8 cellular contexts compared by ENCODE assay signal in the genomic region with DNA sequence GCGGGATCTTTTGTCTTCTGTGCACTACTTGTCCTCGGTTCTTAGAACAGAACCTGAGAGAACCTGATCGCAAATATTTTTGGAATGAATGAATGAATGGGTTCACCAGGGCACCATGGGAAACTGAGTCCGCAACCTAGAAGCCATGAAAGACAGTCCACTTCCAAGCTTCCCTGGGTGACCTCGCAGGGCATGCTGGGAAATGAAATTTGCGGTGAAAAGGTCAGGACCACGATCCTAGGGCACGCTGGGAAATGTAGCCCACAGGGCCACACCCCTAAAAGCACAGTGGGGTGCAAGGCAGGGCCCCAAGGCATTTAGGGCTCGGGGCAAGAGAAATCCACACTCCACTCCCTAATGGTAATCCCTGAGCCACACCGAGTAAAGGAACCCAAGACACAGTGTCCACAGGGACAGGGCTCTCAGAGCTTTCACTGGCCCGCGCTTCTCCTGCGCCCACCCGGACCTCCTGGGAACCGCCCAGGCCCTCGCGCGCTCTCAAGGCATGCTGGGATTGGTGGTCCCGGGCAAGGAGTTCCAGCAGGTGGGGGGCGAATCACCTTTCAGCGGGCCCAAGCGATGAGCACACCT. TPM values are rescaled to one million over a fixed set of nuclear protein-coding genes. Genes with fewer than 3 reads are reported as not detected.
DNase-seq lines count a peak whose midpoint lies in the region; ATAC-seq and TF ChIP-seq lines count a peak whose summit lies in the region.

No MANE protein-coding gene starts in this region.

- H3K27me3 ChIP-seq in DND-41 (ENCODE audit: insufficient read depth, low read length, poor library complexity), result no peaks in the 10 kb centered on the region
- H3K27me3 ChIP-seq in kidney epithelial cell (ENCODE audit: control insufficient read depth, insufficient read depth, low read length), result peaks cover 2% of the 10 kb centered on the region

- H2AFZ ChIP-seq in DND-41 (ENCODE audit: low read depth, low read length), result peak overlapping the region; percentile 96

- H3K79me2 ChIP-seq in DND-41 (ENCODE audit: insufficient read depth, low read length), result peaks cover 46% of the 10 kb centered on the region

- H3K4me3 ChIP-seq in DND-41 (ENCODE audit: low read depth in 1 of 2, low read length in 2 of 2) (peak overlapping the region; percentile 90 to 96), cardiac fibroblast (replicated peaks in 1 of 2; ENCODE audit: low read depth in 2 of 2, low read length in 2 of 2) (peak overlapping the region; percentile 53 to 96), kidney epithelial cell (ENCODE audit: low read depth, low read length) (peak overlapping the region; percentile 57)

- DNase-seq in DND-41 (no peak), NCI-H69 (lab: John Stamatoyannopoulos, UW) (peak; percentile 57), cardiac fibroblast (ENCODE audit: low read depth in 2 of 2) (peak in 1 of 2 donors; percentile 61), kidney epithelial cell (ENCODE audit: low read depth) (no peak), hepatic stellate cell (ENCODE audit: low spot score) (no peak), GM13976 (ENCODE audit: low spot score) (no peak)
- peak; percentile 23 for DNase-seq in stimulated activated CD4-positive, alpha-beta T cell treated with anti-CD3 and anti-CD28 coated beads, Interleukin-4, amount 100 ng/mL, for 24 hours

- H3K4me2 ChIP-seq in DND-41 (ENCODE audit: insufficient read depth, low read length), result peak overlapping the region; percentile 85

- peaks cover 33% of the 10 kb centered on the region for H3K4me1 ChIP-seq in DND-41 (ENCODE audit: insufficient read depth, low read length)

- H3K36me3 ChIP-seq in DND-41 (ENCODE audit: insufficient read depth, low read length), result peaks cover 6% of the 10 kb centered on the region; the same call in 1 of the 2 replicates
- no peaks in the 10 kb centered on the region for H3K36me3 ChIP-seq in kidney epithelial cell (ENCODE audit: control insufficient read depth, insufficient read depth, low read length)

- in situ Hi-C loops in GM13976 (cut with MboI; ENCODE audit: low sequenced_read_pairs, unreplicated experiment), result no loop called here

- H3K27ac ChIP-seq in DND-41 (ENCODE audit: low read length), result peak overlapping the region; percentile 86

- H4K20me1 ChIP-seq in DND-41 (ENCODE audit: insufficient read depth, low read length), result peaks cover 34% of the 10 kb centered on the region

- no peaks in the 10 kb centered on the region for H3K9me3 ChIP-seq in DND-41 (ENCODE audit: insufficient read depth, low read length, severe bottlenecking)

- ATAC-seq in DND-41 (ENCODE audit: insufficient read depth, low read depth), result no peak
- ATAC-seq in GM21576 (IDR thresholded peaks at IDR 0.05; ENCODE audit: unreplicated experiment), result no peak

- no peak for TF ChIP-seq CTCF in DND-41 (IDR thresholded peaks at IDR 0.05; ENCODE audit: borderline replicate concordance, extremely low read depth, low read length, poor library complexity, severe bottlenecking)
- TF ChIP-seq CTCF in cardiac fibroblast (IDR thresholded peaks at IDR 0.05; ENCODE audit: low read depth, low read length), result no peak
- TF ChIP-seq CTCF in kidney epithelial cell (IDR thresholded peaks at IDR 0.05; ENCODE audit: insufficient read depth, low read length, poor library complexity, severe bottlenecking), result no peak
- TF ChIP-seq CTCF in GM13976 (IDR thresholded peaks at IDR 0.05; ENCODE audit: borderline replicate concordance, control extremely low read depth, extremely low read depth, insufficient read depth, missing control alignments), result no peak

- peak overlapping the region; percentile 74 for H3K9ac ChIP-seq in DND-41 (ENCODE audit: low read depth, low read length)

RNA-seq across cellular contexts. Expression of a gene that starts 1.1 kb away (rescaled TPM):
- total RNA-seq in kidney epithelial cell, result 62.9 and 94.8 TPM in 2 replicates

RNA-seq across cellular contexts. Expression of a gene that starts 30.5 kb away (rescaled TPM):
- total RNA-seq in kidney epithelial cell, result 5.8 and 7.1 TPM in 2 replicates

RNA-seq across cellular contexts. Expression of a gene that starts 39.0 kb away (rescaled TPM):
- total RNA-seq in kidney epithelial cell, result 2.7 and 4.7 TPM in 2 replicates

RNA-seq across cellular contexts. Expression of a gene that starts 42.8 kb away (rescaled TPM):
- total RNA-seq in kidney epithelial cell, result 30.5 and 33.8 TPM in 2 replicates

RNA-seq across cellular contexts. Expression of a gene that starts 47.9 kb away (rescaled TPM):
- 0.21 and 1.3 TPM in 2 replicates for total RNA-seq in kidney epithelial cell

Comparison
In these comparisons a context has a peak if more than half of its experiments do, and no peak if none do; other contexts are left out.
1. DNase-seq: peak in NCI-H69 (single experiment) and stimulated activated CD4-positive, alpha-beta T cell treated with anti-CD3 and anti-CD28 coated beads, Interleukin-4, amount 100 ng/mL, for 24 hours (single experiment); none in DND-41 (single experiment), kidney epithelial cell (single experiment), hepatic stellate cell (single experiment) and GM13976 (single experiment).
2. Peak in every context shown above with its lines, with median percentiles within 50 percentile points of each other: H3K4me3 ChIP-seq.